In the genomic region with DNA sequence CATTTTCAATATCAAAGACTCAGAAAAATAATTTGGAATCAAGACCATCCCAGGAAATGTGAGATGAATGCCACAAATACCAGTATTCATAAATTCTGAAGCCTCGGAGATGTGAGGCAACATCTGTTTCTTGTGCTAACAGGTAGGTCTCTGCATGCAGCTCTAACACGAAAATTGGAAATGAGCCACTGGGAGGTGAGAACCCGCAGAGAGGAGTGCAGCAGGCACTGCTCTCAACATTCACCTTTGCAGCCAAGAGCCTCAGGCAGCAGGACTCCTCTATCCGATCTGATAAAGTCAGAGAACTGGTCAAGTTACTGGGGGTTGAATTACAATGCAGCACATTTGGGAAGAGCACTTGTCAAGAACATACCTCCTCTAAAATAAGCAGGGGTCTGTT, we compare ENCODE assay signal across 15 cellular contexts.
DNase-seq lines count a peak whose midpoint lies in the region; ATAC-seq, FAIRE-seq and TF ChIP-seq lines count a peak whose summit lies in the region.
"Had no signal": no experiment of that assay in that cellular context is flagged by ENCODE, and none has a peak within 500 bp of the region (broad histone marks: within the 10 kb centered on the region; RNA-seq: fewer than 3 reads in every experiment).

No MANE protein-coding gene starts in this region.

- peak overlapping the region in 1 of 2 experiments; percentile 34 for H3K18ac ChIP-seq in mesenchymal stem cell (ENCODE audit: low read depth in 1 of 2, low read length in 2 of 2)

- no peak overlapping the region for H2AFZ ChIP-seq in mesenchymal stem cell (ENCODE audit: low read depth, low read length)

- in situ Hi-C loops in astrocyte of the spinal cord (cut with HindIII; ENCODE audit: low sequenced_read_pairs) (no loop called here), transverse colon (cut with MboI; ENCODE audit: low pct_ligation_motif_present in 1 of 4, low pct_unique_long_range_greater_than_20kb in 1 of 4, low sequenced_read_pairs in 3 of 4) (no loop called here)

- H3K36me3 ChIP-seq in mesenchymal stem cell (ENCODE audit: control insufficient read depth in 1 of 2, insufficient read depth in 2 of 2, low read depth in 1 of 2, low read length in 2 of 2) (no peaks in the 10 kb centered on the region), transverse colon (no peaks in the 10 kb centered on the region), aorta (ENCODE audit: control insufficient read depth in 1 of 2, insufficient read depth in 2 of 2, low read length in 1 of 2) (no peaks in the 10 kb centered on the region)
- H3K36me3 ChIP-seq: tibial artery had no signal

- ATAC-seq in aorta (ENCODE audit: low FRiP score), result no peak
- no peak for ATAC-seq in activated naive CD4-positive, alpha-beta T cell treated with anti-CD3 and anti-CD28 coated beads, Interleukin-2, amount 50 U/mL, for 72 hours

- peak overlapping the region; percentile 82 for H3K9ac ChIP-seq in mesenchymal stem cell (ENCODE audit: low read length)
- H3K9ac ChIP-seq: KMS-11 had no signal

- H3K4ac ChIP-seq in mesenchymal stem cell (ENCODE audit: low read depth in 1 of 2, low read length in 2 of 2), result no peak overlapping the region

- H4K8ac ChIP-seq in mesenchymal stem cell (ENCODE audit: low read length), result no peak overlapping the region

- H3K79me1 ChIP-seq in mesenchymal stem cell (replicated peaks; ENCODE audit: low read length, poor library complexity, severe bottlenecking), result peaks cover 1% of the 10 kb centered on the region

- H3K36me3 Mint-ChIP-seq in activated naive CD4-positive, alpha-beta T cell treated with anti-CD3 and anti-CD28 coated beads, Interleukin-2, amount 50 U/mL, for 72 hours, result peaks cover 4 to 13% of the 10 kb centered on the region in 2 donors
- H3K36me3 Mint-ChIP-seq: CD4-positive, CD25-positive, alpha-beta regulatory T cell had no signal

- no peak for DNase-seq in H54 (ENCODE audit: insufficient read length, low spot score)
- DNase-seq in NCI-H2029 treated with DMSO at 0.1 percent for 48 hours (lab: John Stamatoyannopoulos, UW), result peak; percentile 80
- DNase-seq in astrocyte of the spinal cord (ENCODE audit: low read depth, low spot score), result peak; percentile 27
- no peak for DNase-seq in mesenchymal stem cell
- no peak for DNase-seq in transverse colon
- DNase-seq in posterior cingulate gyrus, result no peak
- no peak for DNase-seq in aorta
- no peak for DNase-seq in activated naive CD4-positive, alpha-beta T cell treated with anti-CD3 and anti-CD28 coated beads, Interleukin-2, amount 50 U/mL, for 72 hours (ENCODE audit: low spot score in 2 of 2)
- DNase-seq: activated CD4-positive, alpha-beta T cell treated with anti-CD3 and anti-CD28 coated beads, Interleukin-2, amount 10 ng/mL, durations not matched to agents 7 days and 5 days; CD4-positive, CD25-positive, alpha-beta regulatory T cell; kidney; nucleus accumbens; tibial artery had no signal

- H3K27ac Mint-ChIP-seq in activated naive CD4-positive, alpha-beta T cell treated with anti-CD3 and anti-CD28 coated beads, Interleukin-2, amount 50 U/mL, for 72 hours, result no peak overlapping the region
- H3K27ac Mint-ChIP-seq: activated CD4-positive, alpha-beta T cell treated with anti-CD3 and anti-CD28 coated beads, Interleukin-2, amount 10 ng/mL, durations not matched to agents 7 days and 5 days; CD4-positive, CD25-positive, alpha-beta regulatory T cell had no signal

- TF ChIP-seq EP300 in transverse colon (IDR thresholded peaks at IDR 0.05; ENCODE audit: low read depth), result no peak

- TF ChIP-seq POLR2A in H54 (IDR thresholded peaks at IDR 0.05; ENCODE audit: low read depth, low read length) (no peak), transverse colon (IDR thresholded peaks at IDR 0.05) (no peak)

- WGBS in mesenchymal stem cell, result 65% methylated on average over 3 of the region's 4 CpGs
- 33 to 49% methylated on average over 1 to 4 of the region's 4 CpGs for WGBS in transverse colon (ENCODE audit: low coverage in 1 of 2), 2 donors
- WGBS in aorta, 2 donors, result 37 to 40% methylated on average over 4 of the region's 4 CpGs

- no peak overlapping the region for H2BK5ac ChIP-seq in mesenchymal stem cell (ENCODE audit: low read depth, low read length, poor library complexity, severe bottlenecking)

- H3K9me3 ChIP-seq in mesenchymal stem cell (ENCODE audit: control insufficient read depth, low read length), result no peaks in the 10 kb centered on the region
- no peaks in the 10 kb centered on the region for H3K9me3 ChIP-seq in transverse colon
- no peaks in the 10 kb centered on the region for H3K9me3 ChIP-seq in aorta (ENCODE audit: control insufficient read depth, low read length)
- H3K9me3 ChIP-seq: tibial artery had no signal

- H3K4me2 ChIP-seq in mesenchymal stem cell (ENCODE audit: low read length, poor library complexity, severe bottlenecking), result no peak overlapping the region
- H3K4me2 ChIP-seq: KMS-11 had no signal

- H3K4me3 ChIP-seq in astrocyte of the spinal cord (ENCODE audit: low read depth, low read length) (no peak overlapping the region), mesenchymal stem cell (ENCODE audit: insufficient read depth in 1 of 2, low read depth in 1 of 2, low read length in 2 of 2) (no peak overlapping the region), transverse colon (no peak overlapping the region), aorta (ENCODE audit: low read length in 2 of 2) (no peak overlapping the region)
- H3K4me3 ChIP-seq: tibial artery had no signal

- peak overlapping the region; percentile 12 for H4K91ac ChIP-seq in mesenchymal stem cell (ENCODE audit: low read length)

- no peak overlapping the region for H2BK120ac ChIP-seq in mesenchymal stem cell (ENCODE audit: low read depth, low read length)

- H2BK15ac ChIP-seq in mesenchymal stem cell (ENCODE audit: low read depth, poor library complexity, severe bottlenecking), result no peak overlapping the region

- peak overlapping the region in 1 of 2 experiments; percentile 92 for H2BK12ac ChIP-seq in mesenchymal stem cell (ENCODE audit: low read length in 2 of 2)

- TF ChIP-seq CTCF in astrocyte of the spinal cord (IDR thresholded peaks at IDR 0.05; ENCODE audit: low read depth, low read length) (no peak), transverse colon (IDR thresholded peaks at IDR 0.05) (no peak)

- FAIRE-seq in H54 (lab: Jason Lieb, UNC), result peak; percentile 61
- FAIRE-seq: endometrium, kidney had no signal

- H3K14ac ChIP-seq in mesenchymal stem cell (ENCODE audit: low read length in 2 of 2), result peak overlapping the region in 1 of 2 experiments; percentile 5

- H3K23ac ChIP-seq in mesenchymal stem cell (ENCODE audit: low read length in 2 of 2), result peak overlapping the region in 1 of 2 experiments; percentile 46

- H3K9me3 Mint-ChIP-seq in activated naive CD4-positive, alpha-beta T cell treated with anti-CD3 and anti-CD28 coated beads, Interleukin-2, amount 50 U/mL, for 72 hours, result peaks cover 3 to 9% of the 10 kb centered on the region in 2 donors
- H3K9me3 Mint-ChIP-seq: CD4-positive, CD25-positive, alpha-beta regulatory T cell had no signal

- H3K4me1 ChIP-seq in mesenchymal stem cell (ENCODE audit: control insufficient read depth, insufficient read depth, low read depth, low read length) (peaks cover 6% of the 10 kb centered on the region), transverse colon (peaks cover 9 to 35% (median 17%) of the 10 kb centered on the region in 4 donors), aorta (ENCODE audit: control insufficient read depth in 1 of 2, insufficient read depth in 2 of 2, low read length in 2 of 2) (peaks cover 2 to 4% of the 10 kb centered on the region in 2 donors)

- H3K27me3 ChIP-seq in mesenchymal stem cell (ENCODE audit: control insufficient read depth in 1 of 2, insufficient read depth in 1 of 2, low read length in 2 of 2) (no peaks in the 10 kb centered on the region), transverse colon (no peaks in the 10 kb centered on the region), aorta (ENCODE audit: control insufficient read depth in 1 of 2, insufficient read depth in 2 of 2, low read length in 1 of 2) (no peaks in the 10 kb centered on the region)
- H3K27me3 ChIP-seq: tibial artery had no signal

- intact Hi-C loops in transverse colon (cut with DNase I; ENCODE audit: low total_unique reads), result no loop called here
- intact Hi-C loops in posterior cingulate gyrus (cut with DNase I), result loop anchor here (10.0 kb wide), 2 partner anchors 196 to 304 kb away; no protein-coding TSS in a partner anchor
- intact Hi-C loops in aorta (cut with DNase I), result no loop called here

- H3K27ac ChIP-seq in mesenchymal stem cell (ENCODE audit: low read length, poor library complexity, severe bottlenecking), result peak overlapping the region; percentile 75
- H3K27ac ChIP-seq in transverse colon, result peak overlapping the region in 1 of 4 donors; percentile 4
- H3K27ac ChIP-seq in aorta (ENCODE audit: low read depth in 1 of 2, low read length in 2 of 2), result no peak overlapping the region
- H3K27ac ChIP-seq: KMS-11, tibial artery had no signal

- peak overlapping the region; percentile 50 for H2AK5ac ChIP-seq in mesenchymal stem cell (ENCODE audit: low read length, severe bottlenecking)

Comparison
In these comparisons a context has a peak if more than half of its experiments do, and no peak if none do; other contexts are left out.
1. DNase-seq: peak in NCI-H2029 treated with DMSO at 0.1 percent for 48 hours (single experiment) and astrocyte of the spinal cord (single experiment); none in H54 (single experiment), mesenchymal stem cell (single experiment), transverse colon (single experiment), posterior cingulate gyrus (0 of 10), aorta (0 of 2) and activated naive CD4-positive, alpha-beta T cell treated with anti-CD3 and anti-CD28 coated beads, Interleukin-2, amount 50 U/mL, for 72 hours (0 of 2).